Comparison of ENCODE assay signal across 1 cellular context in the genomic region with DNA sequence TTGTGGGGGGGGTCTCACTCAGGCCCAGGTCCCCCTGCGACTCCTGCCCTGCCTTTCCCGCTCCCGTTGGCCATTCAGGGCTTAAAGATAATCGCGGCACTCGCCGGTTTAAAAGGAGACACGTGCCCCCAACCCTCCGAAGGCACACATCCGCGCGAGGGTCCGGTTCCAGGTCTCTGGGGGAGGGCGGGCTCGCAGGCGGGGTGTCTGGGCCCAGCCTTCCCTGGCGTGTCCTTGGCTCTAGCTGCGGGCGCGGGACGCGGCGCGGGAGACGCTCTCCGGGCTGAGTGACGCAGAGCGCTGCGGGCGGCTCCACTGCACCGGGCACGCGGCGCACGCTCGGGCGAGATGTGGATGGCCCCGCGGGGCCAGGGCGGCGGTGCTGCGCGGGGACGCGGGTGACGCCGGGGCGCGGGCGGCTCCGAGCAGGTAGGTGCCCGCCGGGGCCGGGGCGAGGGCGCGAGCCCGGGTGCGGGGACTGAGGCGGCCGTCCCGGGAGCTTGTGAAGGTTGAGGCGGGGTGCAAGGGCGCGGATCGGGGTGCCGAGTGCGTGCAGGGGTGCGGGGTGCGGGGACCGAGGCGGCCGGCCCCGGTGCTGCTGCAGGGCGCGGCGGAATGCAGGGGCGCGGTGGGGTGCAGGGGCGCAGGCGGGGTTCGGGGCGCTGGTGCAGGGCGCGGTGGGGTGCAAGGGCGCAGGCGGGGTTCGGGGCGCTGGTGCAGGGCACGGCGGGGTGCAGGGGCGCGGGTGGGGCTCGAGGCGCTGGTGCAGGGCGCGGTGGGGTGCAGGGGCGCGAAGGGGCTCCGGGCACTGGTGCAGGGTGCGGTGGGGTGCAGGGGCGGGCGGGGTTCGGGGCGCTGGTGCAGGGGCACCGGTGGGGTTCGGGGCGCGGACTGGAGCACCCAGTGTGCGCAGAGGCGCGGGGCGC.
TF ChIP-seq lines count a peak whose summit lies in the region.

No MANE protein-coding gene starts in this region.

TF ChIP-seq in H1, 55 proteins besides CTCF, POLR2A, EP300 and RAD21:
- TF ChIP-seq MAX (IDR thresholded peaks at IDR 0.05) = peak; percentile 91
- TF ChIP-seq GABPA (IDR thresholded peaks at IDR 0.05; ENCODE audit: borderline replicate concordance, insufficient read depth, low read length) = 0 out of 2 replicates have a peak, but pooled peaks have one; percentile 48
- peak; percentile 96 for TF ChIP-seq E2F6 (IDR thresholded peaks at IDR 0.05)
- TF ChIP-seq, protein P1, sequence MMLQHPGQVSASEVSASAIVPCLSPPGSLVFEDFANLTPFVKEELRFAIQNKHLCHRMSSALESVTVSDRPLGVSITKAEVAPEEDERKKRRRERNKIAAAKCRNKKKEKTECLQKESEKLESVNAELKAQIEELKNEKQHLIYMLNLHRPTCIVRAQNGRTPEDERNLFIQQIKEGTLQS (IDR thresholded peaks at IDR 0.05; ENCODE audit: insufficient read depth, low read depth, low read length) = no peak
- TF ChIP-seq KDM4A (IDR thresholded peaks at IDR 0.05; ENCODE audit: low read depth, low read length, severe bottlenecking) = peak; percentile 36
- no peak for TF ChIP-seq NANOG (IDR thresholded peaks at IDR 0.05; ENCODE audit: insufficient read depth, low read depth, low read length, poor library complexity, severe bottlenecking)
- 0 out of 2 replicates have a peak, but pooled peaks have one; percentile 11 for TF ChIP-seq CREB1 (IDR thresholded peaks at IDR 0.05)
